8 cellular contexts compared by ENCODE assay signal in genomic region chr4:25843340-25844097, GRCh38. TPM values are rescaled to one million over a fixed set of nuclear protein-coding genes. Genes with fewer than 3 reads are reported as not detected.
DNase-seq lines count a peak whose midpoint lies in the region; ATAC-seq and TF ChIP-seq lines count a peak whose summit lies in the region.

No MANE protein-coding gene starts in this region.

- DNase-seq in Right ventricle myocardium superior (peak; percentile 68), right atrium auricular region (ENCODE audit: low spot score) (no peak), Peyer's patch (peak in 2 of 3 donors; percentile 76 to 77), right cardiac atrium (peak; percentile 24 to 69 (median 67)), upper lobe of right lung (peak; percentile 81), SJCRH30 (no peak)

- no peak overlapping the region for H3K27ac ChIP-seq in right atrium auricular region
- H3K27ac ChIP-seq in Peyer's patch: peak overlapping the region; percentile 15 to 79 (median 58)
- no peak overlapping the region for H3K27ac ChIP-seq in right cardiac atrium (ENCODE audit: low read length)
- peak overlapping the region; percentile 52 for H3K27ac ChIP-seq in upper lobe of right lung
- H3K27ac ChIP-seq in SJCRH30: no peak overlapping the region

- ATAC-seq in Right ventricle myocardium superior (ENCODE audit: poor library complexity): peak; percentile 88
- ATAC-seq in right cardiac atrium: peak; percentile 66 to 69
- ATAC-seq in upper lobe of right lung: peak; percentile 83
- no peak for ATAC-seq in GM18519 (IDR thresholded peaks at IDR 0.05; ENCODE audit: low FRiP score, unreplicated experiment)
- no peak for ATAC-seq in HG03139 (IDR thresholded peaks at IDR 0.05; ENCODE audit: unreplicated experiment)

- no peaks in the 10 kb centered on the region for H3K9me3 ChIP-seq in right atrium auricular region
- H3K9me3 ChIP-seq in Peyer's patch: no peaks in the 10 kb centered on the region
- no peaks in the 10 kb centered on the region for H3K9me3 ChIP-seq in right cardiac atrium (ENCODE audit: control insufficient read depth, low read length)
- no peaks in the 10 kb centered on the region for H3K9me3 ChIP-seq in upper lobe of right lung
- H3K9me3 ChIP-seq in SJCRH30 (replicated peaks): no peaks in the 10 kb centered on the region

- TF ChIP-seq CTCF in right atrium auricular region (IDR thresholded peaks at IDR 0.05) (no peak), Peyer's patch (IDR thresholded peaks at IDR 0.05) (no peak), upper lobe of right lung (IDR thresholded peaks at IDR 0.05) (no peak)

- no peaks in the 10 kb centered on the region for H3K27me3 ChIP-seq in right atrium auricular region
- H3K27me3 ChIP-seq in Peyer's patch: no peaks in the 10 kb centered on the region
- H3K27me3 ChIP-seq in right cardiac atrium (ENCODE audit: control insufficient read depth, insufficient read depth): no peaks in the 10 kb centered on the region
- H3K27me3 ChIP-seq in upper lobe of right lung: no peaks in the 10 kb centered on the region
- H3K27me3 ChIP-seq in SJCRH30: no peaks in the 10 kb centered on the region

- H3K4me1 ChIP-seq in right atrium auricular region: peaks cover 0 to 7% of the 10 kb centered on the region in 2 donors
- H3K4me1 ChIP-seq in Peyer's patch: peaks cover 4 to 22% (median 8%) of the 10 kb centered on the region in 4 donors
- no peaks in the 10 kb centered on the region for H3K4me1 ChIP-seq in right cardiac atrium (ENCODE audit: control insufficient read depth, insufficient read depth, low read length)
- peaks cover 16% of the 10 kb centered on the region for H3K4me1 ChIP-seq in upper lobe of right lung
- H3K4me1 ChIP-seq in SJCRH30: no peaks in the 10 kb centered on the region

- no peak for TF ChIP-seq POLR2A in Peyer's patch (IDR thresholded peaks at IDR 0.05)

- WGBS in right cardiac atrium: 61% methylated on average over 22 of the region's 22 CpGs

- no peaks in the 10 kb centered on the region for H3K36me3 ChIP-seq in right atrium auricular region
- peaks cover 0 to 8% (median 3%) of the 10 kb centered on the region in 3 donors for H3K36me3 ChIP-seq in Peyer's patch
- H3K36me3 ChIP-seq in upper lobe of right lung: peaks cover 12% of the 10 kb centered on the region
- peaks cover 31% of the 10 kb centered on the region for H3K36me3 ChIP-seq in SJCRH30

- H3K4me3 ChIP-seq in right atrium auricular region (peak overlapping the region in 1 of 2 donors; percentile 19), Peyer's patch (peak overlapping the region in 2 of 4 donors; percentile 23 to 45), right cardiac atrium (ENCODE audit: low read length) (no peak overlapping the region), upper lobe of right lung (peak overlapping the region; percentile 15), SJCRH30 (no peak overlapping the region)

- intact Hi-C loops in Right ventricle myocardium superior (cut with DNase I): no loop called here
- intact Hi-C loops in right cardiac atrium (cut with DNase I): no loop called here
- intact Hi-C loops in upper lobe of right lung (cut with DNase I): no loop called here

RNA-seq across cellular contexts. Expression of gene SEL1L3, which starts 19.3 kb away (rescaled TPM):
- total RNA-seq in Right ventricle myocardium superior: 3.2 TPM
- total RNA-seq in right atrium auricular region: 1 to 10 TPM; 5.4 to 7.2 TPM
- 100 to 1,000 TPM in 3 of 4 donors, 10 to 100 TPM in 1; 91.4 to 194 (median 134) TPM for total RNA-seq in Peyer's patch
- 1 to 10 TPM; 2.6 to 3.1 (median 2.8) TPM for total RNA-seq in right cardiac atrium
- polyA plus RNA-seq in right cardiac atrium: 1.7 TPM
- 69.2 TPM for total RNA-seq in upper lobe of right lung
- total RNA-seq in SJCRH30 (2014; rRNA removed; shearing (Covaris generic)): 37.6 and 52.3 TPM in 2 replicates

Comparison
In these comparisons a context has a peak if more than half of its experiments do, and no peak if none do; other contexts are left out.
1. DNase-seq: peak in Right ventricle myocardium superior (single experiment), Peyer's patch (2 of 3), right cardiac atrium (3 of 3) and upper lobe of right lung (single experiment); none in right atrium auricular region (single experiment) and SJCRH30 (0 of 2).
2. ATAC-seq: peak in Right ventricle myocardium superior (single experiment), right cardiac atrium (2 of 2) and upper lobe of right lung (single experiment); none in GM18519 (single experiment) and HG03139 (single experiment).
3. H3K27ac ChIP-seq: peak in Peyer's patch (4 of 4) and upper lobe of right lung (single experiment); none in right atrium auricular region (0 of 2), right cardiac atrium (single experiment) and SJCRH30 (single experiment).